1 cellular context compared by ENCODE assay signal in genomic region chr1:2545754-2546514, GRCh38.
TF ChIP-seq lines count a peak whose summit lies in the region.

No MANE protein-coding gene starts in this region.

TF ChIP-seq in K562, 482 proteins besides CTCF, POLR2A, EP300 and RAD21 (continues in another document):
- TF ChIP-seq KAT8 (IDR thresholded peaks at IDR 0.05; ENCODE audit: low read depth): no peak
- no peak for TF ChIP-seq ZNF384 (IDR thresholded peaks at IDR 0.05; ENCODE audit: low read depth, low read length)
- peak; percentile 74 for TF ChIP-seq PKNOX1 (IDR thresholded peaks at IDR 0.05)
- TF ChIP-seq RAD51 (IDR thresholded peaks at IDR 0.05; ENCODE audit: borderline replicate concordance, low read depth): peak; percentile 95
- TF ChIP-seq ZBTB5 (IDR thresholded peaks at IDR 0.05): no peak
- peak; percentile 42; the same call in 1 of the 2 replicates for TF ChIP-seq POLR2AphosphoS5 (IDR thresholded peaks at IDR 0.05; ENCODE audit: control insufficient read depth, insufficient read depth, low read depth, low read length)
- no peak for TF ChIP-seq SP1 (CRISPR knock-in tag; IDR thresholded peaks at IDR 0.05)
- no peak for TF ChIP-seq TAL1 (IDR thresholded peaks at IDR 0.05)
- peak; percentile 67; the same call in 1 of the 2 replicates for TF ChIP-seq SIN3B (IDR thresholded peaks at IDR 0.05; ENCODE audit: low read depth)
- TF ChIP-seq ZNF780A (CRISPR knock-in tag; IDR thresholded peaks at IDR 0.05): no peak
- 0 out of 2 replicates have a peak, but pooled peaks have one; percentile 22 for TF ChIP-seq ZBTB2 (IDR thresholded peaks at IDR 0.05)
- no peak for TF ChIP-seq E2F5 (CRISPR knock-in tag; IDR thresholded peaks at IDR 0.05)
- no peak for TF ChIP-seq IRF1 (CRISPR knock-in tag; IDR thresholded peaks at IDR 0.05; ENCODE audit: borderline replicate concordance)
- TF ChIP-seq CBX3 (IDR thresholded peaks at IDR 0.05; ENCODE audit: borderline replicate concordance in 1 of 2, low read length in 2 of 2): no peak
- TF ChIP-seq RHOXF2B (CRISPR knock-in tag; conservative IDR thresholded peaks at IDR 0.05): no peak
- no peak for TF ChIP-seq EWSR1 (IDR thresholded peaks at IDR 0.05; ENCODE audit: borderline replicate concordance, low read depth, partially characterized antibody)
- TF ChIP-seq NFIC (IDR thresholded peaks at IDR 0.05): 0 out of 2 replicates have a peak, but pooled peaks have one; percentile 24
- TF ChIP-seq E2F1 (CRISPR knock-in tag; IDR thresholded peaks at IDR 0.05): no peak
- TF ChIP-seq C11orf30 (IDR thresholded peaks at IDR 0.05; ENCODE audit: low read depth): no peak; the same call in 1 of the 2 replicates
- TF ChIP-seq TCF15 (CRISPR knock-in tag; IDR thresholded peaks at IDR 0.05): no peak
- no peak for TF ChIP-seq NCOA1 (IDR thresholded peaks at IDR 0.05; ENCODE audit: low read depth)
- TF ChIP-seq MEIS2 (IDR thresholded peaks at IDR 0.05; ENCODE audit: partially characterized antibody): peak; percentile 51
- no peak for TF ChIP-seq BCLAF1 (IDR thresholded peaks at IDR 0.05; ENCODE audit: borderline replicate concordance in 1 of 2, control insufficient read depth in 1 of 2, low read depth in 2 of 2, low read length in 1 of 2)
- peak; percentile 93 for TF ChIP-seq POLR2G (IDR thresholded peaks at IDR 0.05; ENCODE audit: low read depth, low read length)
- peak; percentile 87 for TF ChIP-seq L3MBTL2 (IDR thresholded peaks at IDR 0.05)
- no peak for TF ChIP-seq HLTF (IDR thresholded peaks at IDR 0.05)
- no peak for TF ChIP-seq POLR3G (IDR thresholded peaks at IDR 0.05; ENCODE audit: extremely low read depth, insufficient read length, insufficient replicate concordance)
- no peak for TF ChIP-seq IRF2 (CRISPR knock-in tag; IDR thresholded peaks at IDR 0.05)
- TF ChIP-seq NRF1 (conservative IDR thresholded peaks at IDR 0.05 in 1 of 2, IDR thresholded peaks at IDR 0.05 in 1 of 2): peak in 1 of 2 experiments; percentile 54; a peak in 2 of 4 replicates
- TF ChIP-seq ZNF347 (CRISPR knock-in tag; IDR thresholded peaks at IDR 0.05; ENCODE audit: low read depth): no peak
- TF ChIP-seq RBM39 (optimal IDR thresholded peaks at IDR 0.05; ENCODE audit: low read depth, low read length): no peak
- TF ChIP-seq MNT (conservative IDR thresholded peaks at IDR 0.05): peak in 1 of 2 experiments; percentile 72; a peak in 1 of 4 replicates
- no peak for TF ChIP-seq SMARCA5 (IDR thresholded peaks at IDR 0.05)
- TF ChIP-seq KLF13 (tag; IDR thresholded peaks at IDR 0.05; ENCODE audit: borderline replicate concordance, low read depth): no peak; the same call in 1 of the 2 replicates
- TF ChIP-seq ARNT (IDR thresholded peaks at IDR 0.05): no peak
- TF ChIP-seq CHD2 (IDR thresholded peaks at IDR 0.05; ENCODE audit: low read depth, low read length): no peak
- no peak for TF ChIP-seq PRMT5 (CRISPR knock-in tag; IDR thresholded peaks at IDR 0.05)
- TF ChIP-seq KDM5B (IDR thresholded peaks at IDR 0.05; ENCODE audit: insufficient replicate concordance, low read depth, low read length): peak; percentile 72
- TF ChIP-seq JUND (IDR thresholded peaks at IDR 0.05; ENCODE audit: borderline replicate concordance, low read depth, low read length): no peak
- no peak; the same call in 2 of the 3 replicates for TF ChIP-seq JUND (tag; IDR thresholded peaks at IDR 0.05; ENCODE audit: borderline replicate concordance, low read depth, low read length)
- no peak for TF ChIP-seq ZBED1 (IDR thresholded peaks at IDR 0.05)
- TF ChIP-seq SMC3 (conservative IDR thresholded peaks at IDR 0.05; ENCODE audit: insufficient read depth, low read depth, low read length): no peak
- no peak for TF ChIP-seq ZBTB8A (IDR thresholded peaks at IDR 0.05; ENCODE audit: partially characterized antibody)
- no peak for TF ChIP-seq TEAD2 (tag; IDR thresholded peaks at IDR 0.05)
- TF ChIP-seq TSHZ1 (CRISPR knock-in tag; IDR thresholded peaks at IDR 0.05): no peak
- no peak for TF ChIP-seq PREB (CRISPR knock-in tag; IDR thresholded peaks at IDR 0.05)
- no peak for TF ChIP-seq STAT5B (CRISPR knock-in tag; IDR thresholded peaks at IDR 0.05)
- no peak for TF ChIP-seq HDAC2 (IDR thresholded peaks at IDR 0.05)
- TF ChIP-seq ZEB2 (IDR thresholded peaks at IDR 0.05): no peak
- no peak; the same call in 1 of the 2 replicates for TF ChIP-seq NR2C1 (IDR thresholded peaks at IDR 0.05)
- no peak for TF ChIP-seq NR2C1 (tag; IDR thresholded peaks at IDR 0.05)
- TF ChIP-seq TAF1 (IDR thresholded peaks at IDR 0.05; ENCODE audit: control insufficient read depth, extremely low read depth, insufficient read depth, low read length, severe bottlenecking): no peak
- TF ChIP-seq TEAD4 (IDR thresholded peaks at IDR 0.05; ENCODE audit: low read length): no peak
- no peak for TF ChIP-seq TEAD4 (CRISPR knock-in tag; IDR thresholded peaks at IDR 0.05; ENCODE audit: borderline replicate concordance)
